In genomic region chr6:8642854-8643253, GRCh38 we compare ENCODE assay signal across 30 cellular contexts.
"Had no signal": no experiment of that assay in that cellular context is flagged by ENCODE, and none has a peak within 500 bp of the region (broad histone marks: within the 10 kb centered on the region; RNA-seq: fewer than 3 reads in every experiment).

No MANE protein-coding gene starts in this region.

- H3K36me3 Mint-ChIP-seq: naive thymus-derived CD4-positive, alpha-beta T cell; stimulated activated memory B cell treated with anti-CD40 and anti-IgM and Interleukin-4, amounts not matched to agents 10 μg/mL and 1 μg/mL and 100 μg/mL, for 72 hours had no signal

- H3K4me3 Mint-ChIP-seq: naive thymus-derived CD4-positive, alpha-beta T cell; natural killer cell; nephron; neural crest cell; stimulated activated memory B cell treated with anti-CD40 and anti-IgM and Interleukin-4, amounts not matched to agents 10 μg/mL and 1 μg/mL and 100 μg/mL, for 72 hours; stimulated activated naive CD8-positive, alpha-beta T cell treated with anti-CD3 and anti-CD28 coated beads, Interleukin-15, amount 100 ng/mL, for 72 hours had no signal

- H3K27me3 Mint-ChIP-seq: progenitor cell of endocrine pancreas; stimulated activated memory B cell treated with anti-CD40 and anti-IgM and Interleukin-4, amounts not matched to agents 10 μg/mL and 1 μg/mL and 100 μg/mL, for 72 hours; stimulated activated naive CD8-positive, alpha-beta T cell treated with anti-CD3 and anti-CD28 coated beads, Interleukin-15, amount 100 ng/mL, for 72 hours had no signal

- DNase-seq: naive thymus-derived CD4-positive, alpha-beta T cell; natural killer cell; occipital lobe; ovary; psoas muscle; right cardiac atrium; right lobe of liver; spleen; stimulated activated CD4-positive, alpha-beta T cell treated with anti-CD3 and anti-CD28 coated beads, Interleukin-12 subunit alpha, Interleukin-12 subunit beta, amount 100 ng/mL, for 4 hours; stimulated activated CD4-positive, alpha-beta T cell treated with anti-CD3 and anti-CD28 coated beads, Interleukin-1b, Interleukin-23, amount 100 ng/mL, for 48 hours; stimulated activated CD4-positive, alpha-beta T cell treated with anti-CD3 and anti-CD28 coated beads, Interleukin-4, amount 100 ng/mL, for 1 hour; stimulated activated CD4-positive, alpha-beta T cell treated with anti-CD3 and anti-CD28 coated beads, Interleukin-4, amount 100 ng/mL, for 4 hours; stimulated activated CD8-positive, alpha-beta memory T cell treated with anti-CD3 and anti-CD28 coated beads, Interleukin-4, amount 100 ng/mL, for 48 hours; stimulated activated naive CD4-positive, alpha-beta T cell; stimulated activated naive CD8-positive, alpha-beta T cell treated with anti-CD3 and anti-CD28 coated beads, Interleukin-15, amount 100 ng/mL, for 72 hours; stimulated activated naive CD8-positive, alpha-beta T cell treated with anti-CD3 and anti-CD28 coated beads, Interleukin-15, Interleukin-2, amounts not matched to agents 100 U/mL and 50 U/mL, for 24 hours; substantia nigra; testis; trophoblast cell; upper lobe of left lung had no signal

- H3K27me3 ChIP-seq: ovary, right lobe of liver, spleen, suprapubic skin, testis, tibial nerve, upper lobe of left lung, vagina had no signal

- H3K4me3 ChIP-seq: ovary, psoas muscle, right lobe of liver, skin epidermis, smooth muscle cell, spleen, suprapubic skin, testis, tibial nerve, upper lobe of left lung, vagina had no signal

- ATAC-seq: naive thymus-derived CD4-positive, alpha-beta T cell; natural killer cell; psoas muscle; right cardiac atrium; right lobe of liver; stimulated activated memory B cell treated with anti-CD40 and anti-IgM and Interleukin-4, amounts not matched to agents 10 μg/mL and 1 μg/mL and 100 μg/mL, for 72 hours; stimulated activated naive CD8-positive, alpha-beta T cell treated with anti-CD3 and anti-CD28 coated beads, Interleukin-15, amount 100 ng/mL, for 72 hours; stimulated activated naive CD8-positive, alpha-beta T cell treated with anti-CD3 and anti-CD28 coated beads, Interleukin-15, Interleukin-2, amounts not matched to agents 100 U/mL and 50 U/mL, for 24 hours had no signal

- H3K4me1 ChIP-seq: parathyroid adenoma, psoas muscle, spleen, suprapubic skin, testis, upper lobe of left lung, vagina had no signal

- H3K9me3 Mint-ChIP-seq: nephron had no signal

- H3K79me2 ChIP-seq: parathyroid adenoma had no signal

- H3K27ac Mint-ChIP-seq: natural killer cell; nephron; progenitor cell of endocrine pancreas; stimulated activated memory B cell treated with anti-CD40 and anti-IgM and Interleukin-4, amounts not matched to agents 10 μg/mL and 1 μg/mL and 100 μg/mL, for 72 hours; stimulated activated naive CD8-positive, alpha-beta T cell treated with anti-CD3 and anti-CD28 coated beads, Interleukin-15, amount 100 ng/mL, for 72 hours had no signal

- H3K4me1 Mint-ChIP-seq: naive thymus-derived CD4-positive, alpha-beta T cell; natural killer cell; nephron; neural crest cell; stimulated activated memory B cell treated with anti-CD40 and anti-IgM and Interleukin-4, amounts not matched to agents 10 μg/mL and 1 μg/mL and 100 μg/mL, for 72 hours; stimulated activated naive CD8-positive, alpha-beta T cell treated with anti-CD3 and anti-CD28 coated beads, Interleukin-15, amount 100 ng/mL, for 72 hours had no signal

- H3K36me3 ChIP-seq: ovary, right lobe of liver, spleen, suprapubic skin, tibial nerve, upper lobe of left lung, vagina had no signal

- H3K9me3 ChIP-seq: ovary, psoas muscle, right lobe of liver, suprapubic skin, testis, tibial nerve, upper lobe of left lung, vagina had no signal

- H3K27ac ChIP-seq: ovary, parathyroid adenoma, psoas muscle, right lobe of liver, skin epidermis, spleen, suprapubic skin, testis, tibial nerve, upper lobe of left lung, vagina had no signal

- H3K4me2 ChIP-seq: smooth muscle cell had no signal

- H3K9ac ChIP-seq: parathyroid adenoma had no signal

- H2AFZ ChIP-seq: parathyroid adenoma had no signal
